In the genomic region with DNA sequence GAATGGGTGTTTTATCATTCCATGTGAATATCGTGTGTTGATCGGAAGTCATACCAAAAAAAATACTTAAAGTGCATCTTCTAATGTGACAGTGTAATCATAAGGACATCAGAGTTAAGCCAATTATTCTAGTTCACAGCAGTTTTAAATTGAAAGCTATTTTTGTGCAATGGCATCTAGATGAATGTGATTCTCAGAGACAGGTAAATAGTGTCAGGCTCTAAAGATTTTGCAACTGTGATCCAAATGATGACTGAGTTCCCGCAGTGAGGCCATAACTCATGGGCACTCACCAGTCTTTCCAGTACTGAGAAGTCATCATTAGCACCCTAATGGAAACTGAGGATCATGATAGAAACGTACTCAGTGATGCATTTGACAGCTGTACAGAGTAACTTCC, we compare ENCODE assay signal across 19 cellular contexts.
"Had no signal": no experiment of that assay in that cellular context is flagged by ENCODE, and none has a peak within 500 bp of the region (broad histone marks: within the 10 kb centered on the region; RNA-seq: fewer than 3 reads in every experiment).

No MANE protein-coding gene starts in this region.

- H3K27me3 ChIP-seq: neural progenitor cell, neutrophil, ovary, pancreas, right atrium auricular region, right lobe of liver, sigmoid colon, spleen had no signal

- H3K4me3 ChIP-seq: neural progenitor cell, ovary, pancreas, prostate gland, psoas muscle, right atrium auricular region, right lobe of liver, sigmoid colon, skin epidermis, smooth muscle cell, spleen had no signal

- H3K9ac ChIP-seq: neural progenitor cell, parathyroid adenoma had no signal

- H3K36me3 ChIP-seq: neural progenitor cell, neutrophil, ovary, pancreas, prostate gland, right atrium auricular region, right lobe of liver, sigmoid colon, spleen had no signal

- H3K4me2 ChIP-seq: neural progenitor cell, smooth muscle cell had no signal

- H2AFZ ChIP-seq: neural progenitor cell, parathyroid adenoma had no signal

- H3K27ac ChIP-seq: neural progenitor cell, neutrophil, ovary, pancreas, parathyroid adenoma, prostate gland, psoas muscle, right atrium auricular region, right lobe of liver, sigmoid colon, skin epidermis, spleen had no signal

- H3K79me2 ChIP-seq: parathyroid adenoma had no signal

- ATAC-seq: naive thymus-derived CD4-positive, alpha-beta T cell; naive thymus-derived CD8-positive, alpha-beta T cell; natural killer cell; natural killer cell treated with Interleukin-12 subunit alpha and Interleukin-12 subunit beta and Interleukin-15 and Interleukin-18, amount 100 ng/mL, for 72 hours; pancreas; psoas muscle; right cardiac atrium; right lobe of liver; sciatic nerve had no signal

- H3K9me3 ChIP-seq: neutrophil, ovary, pancreas, prostate gland, psoas muscle, right atrium auricular region, right lobe of liver, sigmoid colon, spleen had no signal
